In the genomic region with DNA sequence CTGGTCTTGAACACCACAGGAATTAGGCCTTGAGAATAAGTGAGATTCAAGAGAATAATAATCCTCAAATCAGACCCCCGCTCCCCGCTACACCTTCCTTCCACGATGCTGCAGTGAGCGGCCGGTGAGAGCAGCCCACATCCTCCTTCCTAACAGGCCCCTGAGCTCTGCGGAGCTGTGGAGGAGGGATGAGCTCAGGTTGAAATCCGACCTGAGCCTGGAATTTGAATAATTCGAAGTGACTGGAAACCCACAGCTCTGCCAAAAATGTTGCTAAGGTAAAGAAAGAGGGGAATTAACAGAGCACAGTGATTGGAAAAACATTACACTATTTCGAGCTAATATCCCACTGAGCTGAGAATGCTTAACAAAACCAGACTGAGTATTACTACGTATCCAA, we compare ENCODE assay signal across 27 cellular contexts.
DNase-seq lines count a peak whose midpoint lies in the region; ATAC-seq and TF ChIP-seq lines count a peak whose summit lies in the region.
"Had no signal": no experiment of that assay in that cellular context is flagged by ENCODE, and none has a peak within 500 bp of the region (broad histone marks: within the 10 kb centered on the region; RNA-seq: fewer than 3 reads in every experiment).

No MANE protein-coding gene starts in this region.

- H3K27me3 ChIP-seq in endodermal cell (ENCODE audit: control insufficient read depth, insufficient read depth, low read length, poor library complexity, severe bottlenecking) (no peaks in the 10 kb centered on the region), ovary (no peaks in the 10 kb centered on the region)
- H3K27me3 ChIP-seq in naive thymus-derived CD4-positive, alpha-beta T cell (ENCODE audit: control insufficient read depth in 2 of 2, insufficient read depth in 2 of 2, low read length in 2 of 2), result no peaks in the 10 kb centered on the region
- H3K27me3 ChIP-seq: SJCRH30, suprapubic skin, uterus had no signal

- TF ChIP-seq CTCF in endodermal cell (conservative IDR thresholded peaks at IDR 0.05), result no peak
- no peak for TF ChIP-seq CTCF in mesothelial cell of epicardium (IDR thresholded peaks at IDR 0.05; ENCODE audit: unreplicated experiment)
- TF ChIP-seq CTCF in ovary (IDR thresholded peaks at IDR 0.05), result no peak

- H3K9me3 Mint-ChIP-seq in endodermal cell (peaks cover 10% of the 10 kb centered on the region), mesothelial cell of epicardium (peaks cover 12% of the 10 kb centered on the region)
- peaks cover 0 to 6% (median 0%) of the 10 kb centered on the region in 11 donors for H3K9me3 Mint-ChIP-seq in naive thymus-derived CD4-positive, alpha-beta T cell
- H3K9me3 Mint-ChIP-seq: activated naive CD4-positive, alpha-beta T cell treated with anti-CD3 and anti-CD28 coated beads, Interleukin-2, amount 10 ng/mL, durations not matched to agents 7 days and 5 days; natural killer cell treated with Interleukin-12 subunit alpha and Interleukin-12 subunit beta and Interleukin-15 and Interleukin-18, amount 100 ng/mL, for 72 hours; stimulated activated effector memory CD8-positive, alpha-beta T cell treated with anti-CD3 and anti-CD28 coated beads, Interleukin-12 subunit alpha, Interleukin-12 subunit beta, amount 100 ng/mL, for 72 hours had no signal

- H3K4me3 Mint-ChIP-seq in endodermal cell (no peak overlapping the region), mesothelial cell of epicardium (no peak overlapping the region)
- no peak overlapping the region for H3K4me3 Mint-ChIP-seq in naive thymus-derived CD4-positive, alpha-beta T cell
- H3K4me3 Mint-ChIP-seq: activated CD4-positive, alpha-beta T cell treated with anti-CD3 and anti-CD28 coated beads for 36 hours; activated naive CD4-positive, alpha-beta T cell treated with anti-CD3 and anti-CD28 coated beads, Interleukin-2, amount 10 ng/mL, durations not matched to agents 7 days and 5 days; activated T-cell treated with anti-CD3 and anti-CD28 coated beads, Interleukin-2, amount 50 U/mL, for 72 hours; natural killer cell treated with Interleukin-12 subunit alpha and Interleukin-12 subunit beta and Interleukin-15 and Interleukin-18, amount 100 ng/mL, for 72 hours; stimulated activated effector memory CD8-positive, alpha-beta T cell treated with anti-CD3 and anti-CD28 coated beads, Interleukin-12 subunit alpha, Interleukin-12 subunit beta, amount 100 ng/mL, for 72 hours had no signal

- CTCF ChIA-PET in naive thymus-derived CD4-positive, alpha-beta T cell (lab: Charles Lee), result no interaction called here

- H3K9me3 ChIP-seq in endodermal cell (ENCODE audit: control insufficient read depth, low read length) (no peaks in the 10 kb centered on the region), ovary (no peaks in the 10 kb centered on the region)
- H3K9me3 ChIP-seq in naive thymus-derived CD4-positive, alpha-beta T cell (ENCODE audit: control insufficient read depth in 2 of 3, low read length in 3 of 3), result no peaks in the 10 kb centered on the region
- H3K9me3 ChIP-seq: psoas muscle, SJCRH30, suprapubic skin, uterus had no signal

- H3K36me3 ChIP-seq in endodermal cell (ENCODE audit: control insufficient read depth, insufficient read depth, low read length) (no peaks in the 10 kb centered on the region), ovary (no peaks in the 10 kb centered on the region)
- no peaks in the 10 kb centered on the region for H3K36me3 ChIP-seq in naive thymus-derived CD4-positive, alpha-beta T cell (ENCODE audit: control insufficient read depth in 2 of 3, insufficient read depth in 3 of 3, low read length in 3 of 3)
- H3K36me3 ChIP-seq: SJCRH30, suprapubic skin, uterus had no signal

- peaks cover 1% of the 10 kb centered on the region for H3K27me3 Mint-ChIP-seq in endodermal cell (ENCODE audit: insufficient read depth)
- no peaks in the 10 kb centered on the region for H3K27me3 Mint-ChIP-seq in mesothelial cell of epicardium (ENCODE audit: low read depth)
- peaks cover 0 to 11% (median 10%) of the 10 kb centered on the region in 5 donors for H3K27me3 Mint-ChIP-seq in naive thymus-derived CD4-positive, alpha-beta T cell
- H3K27me3 Mint-ChIP-seq: activated naive CD4-positive, alpha-beta T cell treated with anti-CD3 and anti-CD28 coated beads, Interleukin-2, amount 10 ng/mL, durations not matched to agents 7 days and 5 days had no signal

- H3K36me3 Mint-ChIP-seq in endodermal cell (ENCODE audit: low read depth) (peaks cover 2% of the 10 kb centered on the region), mesothelial cell of epicardium (no peaks in the 10 kb centered on the region)
- no peaks in the 10 kb centered on the region for H3K36me3 Mint-ChIP-seq in naive thymus-derived CD4-positive, alpha-beta T cell
- H3K36me3 Mint-ChIP-seq: activated naive CD4-positive, alpha-beta T cell treated with anti-CD3 and anti-CD28 coated beads, Interleukin-2, amount 10 ng/mL, durations not matched to agents 7 days and 5 days; natural killer cell treated with Interleukin-12 subunit alpha and Interleukin-12 subunit beta and Interleukin-15 and Interleukin-18, amount 100 ng/mL, for 72 hours; stimulated activated effector memory CD8-positive, alpha-beta T cell treated with anti-CD3 and anti-CD28 coated beads, Interleukin-12 subunit alpha, Interleukin-12 subunit beta, amount 100 ng/mL, for 72 hours had no signal

- H3K4me1 Mint-ChIP-seq in endodermal cell (peaks cover 4% of the 10 kb centered on the region), mesothelial cell of epicardium (peaks cover 17% of the 10 kb centered on the region)
- H3K4me1 Mint-ChIP-seq in naive thymus-derived CD4-positive, alpha-beta T cell, result no peaks in the 10 kb centered on the region
- H3K4me1 Mint-ChIP-seq: activated CD4-positive, alpha-beta T cell treated with anti-CD3 and anti-CD28 coated beads for 36 hours; activated naive CD4-positive, alpha-beta T cell treated with anti-CD3 and anti-CD28 coated beads, Interleukin-2, amount 10 ng/mL, durations not matched to agents 7 days and 5 days; stimulated activated effector memory CD8-positive, alpha-beta T cell treated with anti-CD3 and anti-CD28 coated beads, Interleukin-12 subunit alpha, Interleukin-12 subunit beta, amount 100 ng/mL, for 72 hours had no signal

- DNase-seq in Daoy (ENCODE audit: low read depth), result peak; percentile 30
- peak; percentile 84 for DNase-seq in endodermal cell
- DNase-seq in mesothelial cell of epicardium (ENCODE audit: low spot score in 2 of 2, unreplicated experiment in 2 of 2), result peak in 1 of 2 experiments; percentile 43
- no peak for DNase-seq in naive thymus-derived CD4-positive, alpha-beta T cell
- DNase-seq in NCI-H2081 (lab: John Stamatoyannopoulos, UW), result no peak
- DNase-seq in ovary, result no peak
- no peak for DNase-seq in hepatic stellate cell (ENCODE audit: low spot score)
- DNase-seq: activated CD4-positive, alpha-beta T cell treated with anti-CD3 and anti-CD28 coated beads for 36 hours; activated naive CD4-positive, alpha-beta T cell treated with anti-CD3 and anti-CD28 coated beads, Interleukin-2, amount 10 ng/mL, durations not matched to agents 7 days and 5 days; activated T-cell treated with anti-CD3 and anti-CD28 coated beads, Interleukin-2, amount 50 U/mL, for 72 hours; amygdala; effector CD4-positive, alpha-beta T cell; hypothalamus; left colon; midbrain; NCI-H1694 treated with DMSO at 0.1 percent for 48 hours; NCI-H446; psoas muscle; stimulated activated CD4-positive, alpha-beta T cell treated with anti-CD3 and anti-CD28 coated beads, Interleukin-2, amount 100 ng/mL, for 24 hours; uterus had no signal

- H3K27ac ChIP-seq in endodermal cell (ENCODE audit: low read depth, low read length) (no peak overlapping the region), ovary (no peak overlapping the region)
- H3K27ac ChIP-seq in naive thymus-derived CD4-positive, alpha-beta T cell (ENCODE audit: low read depth, low read length), result no peak overlapping the region
- H3K27ac ChIP-seq: foreskin keratinocyte, KMS-11, psoas muscle, SJCRH30, suprapubic skin, uterus had no signal

- no peak overlapping the region for H3K4me3 ChIP-seq in endodermal cell (ENCODE audit: low read length)
- no peak overlapping the region for H3K4me3 ChIP-seq in naive thymus-derived CD4-positive, alpha-beta T cell (ENCODE audit: low read length)
- H3K4me3 ChIP-seq in ovary, result no peak overlapping the region
- H3K4me3 ChIP-seq: psoas muscle, SJCRH30, suprapubic skin, uterus had no signal

- H3K9ac ChIP-seq in endodermal cell (ENCODE audit: extremely low read depth, low read length, poor library complexity, severe bottlenecking), result no peak overlapping the region
- H3K9ac ChIP-seq: KMS-11 had no signal

- POLR2A ChIA-PET in naive thymus-derived CD4-positive, alpha-beta T cell (lab: Charles Lee), result no interaction called here

- 44 to 65% methylated on average over 4 to 10 of the region's 10 CpGs for WGBS in endodermal cell (ENCODE audit: insufficient coverage in 1 of 2, insufficient read length in 1 of 2), 2 experiments
- 69 to 80% (median 77%) methylated on average over 10 of the region's 10 CpGs for WGBS in ovary, 3 donors

- intact Hi-C loops in naive thymus-derived CD4-positive, alpha-beta T cell (cut with micrococcal nuclease), result no loop called here
- intact Hi-C loops in ovary (cut with DNase I), result no loop called here

- no peak for ATAC-seq in naive thymus-derived CD4-positive, alpha-beta T cell
- ATAC-seq: activated CD4-positive, alpha-beta T cell treated with anti-CD3 and anti-CD28 coated beads for 36 hours; activated T-cell treated with anti-CD3 and anti-CD28 coated beads, Interleukin-2, amount 50 U/mL, for 72 hours; foreskin keratinocyte; left colon; natural killer cell treated with Interleukin-12 subunit alpha and Interleukin-12 subunit beta and Interleukin-15 and Interleukin-18, amount 100 ng/mL, for 72 hours; stimulated activated effector memory CD8-positive, alpha-beta T cell treated with anti-CD3 and anti-CD28 coated beads, Interleukin-12 subunit alpha, Interleukin-12 subunit beta, amount 100 ng/mL, for 72 hours had no signal

- no peaks in the 10 kb centered on the region for H3K4me1 ChIP-seq in endodermal cell (ENCODE audit: control insufficient read depth, insufficient read depth, low read length)
- no peaks in the 10 kb centered on the region for H3K4me1 ChIP-seq in naive thymus-derived CD4-positive, alpha-beta T cell (ENCODE audit: control insufficient read depth in 2 of 2, insufficient read depth in 2 of 2, low read length in 2 of 2)
- H3K4me1 ChIP-seq in ovary (ENCODE audit: insufficient read depth), result no peaks in the 10 kb centered on the region
- H3K4me1 ChIP-seq: foreskin keratinocyte, psoas muscle, suprapubic skin, uterus had no signal

- no peak for TF ChIP-seq POLR2A in ovary (IDR thresholded peaks at IDR 0.05)

- peak; percentile 80; the same call in 1 of the 2 replicates for TF ChIP-seq EP300 in Ishikawa (IDR thresholded peaks at IDR 0.05; ENCODE audit: borderline replicate concordance)
- TF ChIP-seq EP300 in ovary (IDR thresholded peaks at IDR 0.05), result no peak

- TF ChIP-seq RAD21 in Ishikawa (IDR thresholded peaks at IDR 0.05; ENCODE audit: low read depth), result no peak

- peak overlapping the region; percentile 39 for H3K27ac Mint-ChIP-seq in endodermal cell
- H3K27ac Mint-ChIP-seq in mesothelial cell of epicardium, result peak overlapping the region; percentile 52
- no peak overlapping the region for H3K27ac Mint-ChIP-seq in naive thymus-derived CD4-positive, alpha-beta T cell
- H3K27ac Mint-ChIP-seq: activated CD4-positive, alpha-beta T cell treated with anti-CD3 and anti-CD28 coated beads for 36 hours; activated naive CD4-positive, alpha-beta T cell treated with anti-CD3 and anti-CD28 coated beads, Interleukin-2, amount 10 ng/mL, durations not matched to agents 7 days and 5 days; activated T-cell treated with anti-CD3 and anti-CD28 coated beads, Interleukin-2, amount 50 U/mL, for 72 hours; natural killer cell treated with Interleukin-12 subunit alpha and Interleukin-12 subunit beta and Interleukin-15 and Interleukin-18, amount 100 ng/mL, for 72 hours; stimulated activated effector memory CD8-positive, alpha-beta T cell treated with anti-CD3 and anti-CD28 coated beads, Interleukin-12 subunit alpha, Interleukin-12 subunit beta, amount 100 ng/mL, for 72 hours had no signal

Comparison
In these comparisons a context has a peak if more than half of its experiments do, and no peak if none do; other contexts are left out.
1. DNase-seq: peak in Daoy (single experiment) and endodermal cell (single experiment); none in naive thymus-derived CD4-positive, alpha-beta T cell (0 of 9), NCI-H2081 (0 of 2), ovary (0 of 5) and hepatic stellate cell (single experiment).
2. H3K27ac Mint-ChIP-seq: peak in endodermal cell (single experiment) and mesothelial cell of epicardium (single experiment); none in naive thymus-derived CD4-positive, alpha-beta T cell (0 of 9).